In the genomic region with DNA sequence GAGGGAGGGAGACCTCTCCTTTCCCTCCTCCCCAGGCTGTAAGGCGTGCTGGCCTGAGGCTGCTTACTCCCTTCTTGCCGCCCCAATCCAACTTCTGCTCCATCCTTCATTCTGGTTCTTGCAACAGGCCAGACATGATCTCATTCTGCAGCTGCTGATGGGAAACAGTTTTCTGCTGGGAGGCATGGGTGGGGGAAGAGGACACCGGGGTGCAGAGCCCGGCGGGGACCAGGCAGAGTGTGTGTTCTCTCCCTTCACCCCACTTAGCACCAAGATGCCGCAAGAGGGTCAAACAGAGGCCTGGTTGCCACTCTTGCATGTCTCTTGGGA, we compare ENCODE assay signal across 12 cellular contexts. TPM values are rescaled to one million over a fixed set of nuclear protein-coding genes. Genes with fewer than 3 reads are reported as not detected.
DNase-seq lines count a peak whose midpoint lies in the region; ATAC-seq and TF ChIP-seq lines count a peak whose summit lies in the region.
"Had no signal": no experiment of that assay in that cellular context is flagged by ENCODE, and none has a peak within 500 bp of the region (broad histone marks: within the 10 kb centered on the region; RNA-seq: fewer than 3 reads in every experiment).

No MANE protein-coding gene starts in this region.

- intact Hi-C loops in esophagus squamous epithelium (cut with DNase I) = no loop called here

- CTCF ChIA-PET in HEK293 (lab: Yijun Ruan, JAX) = interaction anchor here (0.7 kb wide), 1 partner anchor 44 kb away, joined by 4 read pairs; no protein-coding TSS in a partner anchor

- no peak overlapping the region for H3K27ac ChIP-seq in HEK293 (ENCODE audit: extremely low read depth, low read depth, low read length)
- no peak overlapping the region for H3K27ac ChIP-seq in esophagus squamous epithelium

- peak overlapping the region; percentile 73 to 92 (median 82) for H3K4me3 Mint-ChIP-seq in naive B cell

- ATAC-seq in naive B cell (ENCODE audit: low read depth in 2 of 2) = no peak

- H3K4me3 ChIP-seq in BE2C (ENCODE audit: low read depth, low read length) = peak overlapping the region; percentile 77
- 0 out of 2 replicates have a peak overlapping the region, but pooled peaks have one; percentile 50 for H3K4me3 ChIP-seq in HEK293 (ENCODE audit: low read depth, low read length)
- H3K4me3 ChIP-seq in esophagus squamous epithelium = peak overlapping the region in 2 of 4 donors; percentile 59 to 69

- POLR2A ChIA-PET in HEK293 (lab: Yijun Ruan, JAX) = interaction anchor here (7.1 kb wide), 1 partner anchor 15 kb away, joined by 66 read pairs; a partner anchor contains a TSS

- no peaks in the 10 kb centered on the region for H3K9me3 Mint-ChIP-seq in naive B cell

- no peaks in the 10 kb centered on the region for H3K27me3 ChIP-seq in BE2C
- peaks cover 0 to 10% (median 0%) of the 10 kb centered on the region in 4 donors for H3K27me3 ChIP-seq in esophagus squamous epithelium

- TF ChIP-seq CTCF in BE2C (IDR thresholded peaks at IDR 0.05; ENCODE audit: low read depth, low read length) (no peak), HEK293 (tag by site-specific recombination; IDR thresholded peaks at IDR 0.05) (no peak), esophagus squamous epithelium (IDR thresholded peaks at IDR 0.05) (no peak)

- H3K27me3 Mint-ChIP-seq in naive B cell = no peaks in the 10 kb centered on the region

- peak overlapping the region in 3 of 6 donors; percentile 36 to 68 (median 38) for H3K27ac Mint-ChIP-seq in naive B cell

- no peak for TF ChIP-seq POLR2A in esophagus squamous epithelium (IDR thresholded peaks at IDR 0.05)

- DNase-seq in BE2C (no peak), amniotic epithelial cell (ENCODE audit: low read depth) (peak; percentile 62), naive B cell (no peak), COLO829 (ENCODE audit: low spot score) (no peak), dermis blood vessel endothelial cell (no peak), G401 (ENCODE audit: low spot score) (no peak), esophagus squamous epithelium (lab: John Stamatoyannopoulos, UW) (no peak)
- DNase-seq: Kasumi-1, SHP77 treated with DMSO at 0.1 percent for 48 hours had no signal

- peaks cover 13 to 22% (median 19%) of the 10 kb centered on the region in 3 donors for H3K4me1 Mint-ChIP-seq in naive B cell

- H3K36me3 Mint-ChIP-seq in naive B cell = peaks cover 0 to 1% of the 10 kb centered on the region in 2 donors

- H3K4me1 ChIP-seq in BE2C (peaks cover 5% of the 10 kb centered on the region; the same call in 1 of the 2 replicates), HEK293 (ENCODE audit: control insufficient read depth, insufficient read depth, low read length) (peaks cover 13% of the 10 kb centered on the region), esophagus squamous epithelium (peaks cover 12 to 36% (median 17%) of the 10 kb centered on the region in 3 donors)

- H3K9me3 ChIP-seq in BE2C = no peaks in the 10 kb centered on the region
- H3K9me3 ChIP-seq in HEK293 (ENCODE audit: control insufficient read depth, insufficient read depth, low read depth, low read length) = no peaks in the 10 kb centered on the region
- H3K9me3 ChIP-seq in esophagus squamous epithelium = no peaks in the 10 kb centered on the region

- in situ Hi-C loops in G401 (cut with HindIII; ENCODE audit: low sequenced_read_pairs) = no loop called here

- H3K36me3 ChIP-seq in BE2C (no peaks in the 10 kb centered on the region), HEK293 (ENCODE audit: control insufficient read depth in 2 of 2, insufficient read depth in 1 of 2, low read length in 2 of 2) (no peaks in the 10 kb centered on the region; a peak in 1 of 3 replicates), esophagus squamous epithelium (no peaks in the 10 kb centered on the region)

- WGBS in esophagus squamous epithelium, 2 donors = 86 to 93% methylated on average over 2 to 6 of the region's 6 CpGs

TF ChIP-seq in HEK293, 187 proteins besides CTCF, POLR2A, EP300 and RAD21:
- TF ChIP-seq ZNF366 (tag by site-specific recombination; conservative IDR thresholded peaks at IDR 0.05) (0 out of 2 replicates have a peak, but pooled peaks have one; percentile 42), ZNF596 (tag by site-specific recombination; IDR thresholded peaks at IDR 0.05) (no peak)
- TF ChIP-seq, protein P1, sequence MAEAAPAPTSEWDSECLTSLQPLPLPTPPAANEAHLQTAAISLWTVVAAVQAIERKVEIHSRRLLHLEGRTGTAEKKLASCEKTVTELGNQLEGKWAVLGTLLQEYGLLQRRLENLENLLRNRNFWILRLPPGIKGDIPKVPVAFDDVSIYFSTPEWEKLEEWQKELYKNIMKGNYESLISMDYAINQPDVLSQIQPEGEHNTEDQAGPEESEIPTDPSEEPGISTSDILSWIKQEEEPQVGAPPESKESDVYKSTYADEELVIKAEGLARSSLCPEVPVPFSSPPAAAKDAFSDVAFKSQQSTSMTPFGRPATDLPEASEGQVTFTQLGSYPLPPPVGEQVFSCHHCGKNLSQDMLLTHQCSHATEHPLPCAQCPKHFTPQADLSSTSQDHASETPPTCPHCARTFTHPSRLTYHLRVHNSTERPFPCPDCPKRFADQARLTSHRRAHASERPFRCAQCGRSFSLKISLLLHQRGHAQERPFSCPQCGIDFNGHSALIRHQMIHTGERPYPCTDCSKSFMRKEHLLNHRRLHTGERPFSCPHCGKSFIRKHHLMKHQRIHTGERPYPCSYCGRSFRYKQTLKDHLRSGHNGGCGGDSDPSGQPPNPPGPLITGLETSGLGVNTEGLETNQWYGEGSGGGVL (tag by site-specific recombination; IDR thresholded peaks at IDR 0.05) = peak; percentile 24; the same call in 1 of the 2 replicates
- TF ChIP-seq, protein P2, sequence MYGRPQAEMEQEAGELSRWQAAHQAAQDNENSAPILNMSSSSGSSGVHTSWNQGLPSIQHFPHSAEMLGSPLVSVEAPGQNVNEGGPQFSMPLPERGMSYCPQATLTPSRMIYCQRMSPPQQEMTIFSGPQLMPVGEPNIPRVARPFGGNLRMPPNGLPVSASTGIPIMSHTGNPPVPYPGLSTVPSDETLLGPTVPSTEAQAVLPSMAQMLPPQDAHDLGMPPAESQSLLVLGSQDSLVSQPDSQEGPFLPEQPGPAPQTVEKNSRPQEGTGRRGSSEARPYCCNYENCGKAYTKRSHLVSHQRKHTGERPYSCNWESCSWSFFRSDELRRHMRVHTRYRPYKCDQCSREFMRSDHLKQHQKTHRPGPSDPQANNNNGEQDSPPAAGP (tag by site-specific recombination; IDR thresholded peaks at IDR 0.05) = peak; percentile 51; the same call in 1 of the 2 replicates

RNA-seq across cellular contexts. Expression of a gene that starts 1.4 kb away (rescaled TPM):
- 22.6 TPM for polyA plus RNA-seq in BE2C (2012; ENCODE audit: insufficient read depth, insufficient read length, low read depth)
- 1 to 10 TPM; 4.3 to 8.1 (median 7.1) TPM for polyA plus RNA-seq in naive B cell (ENCODE audit: low read depth in 6 of 6)
- total RNA-seq in dermis blood vessel endothelial cell (4.2 and 5.1 TPM in 2 replicates), esophagus squamous epithelium (1 to 10 TPM; 1.1 to 7.2 (median 2.5) TPM)
- 18.6 and 20.4 TPM in 2 replicates for total RNA-seq in G401 (2014; rRNA removed; shearing (Covaris generic))

RNA-seq across cellular contexts. Expression of a gene that starts 2.8 kb away (rescaled TPM):
- 0.31 TPM for polyA plus RNA-seq in BE2C (2012; ENCODE audit: insufficient read depth, insufficient read length, low read depth)
- under 1 TPM in 1 of 6 donors, not detected in 5; 0.13 TPM for polyA plus RNA-seq in naive B cell (ENCODE audit: low read depth in 6 of 6)
- total RNA-seq in dermis blood vessel endothelial cell (0.14 and 0.34 TPM in 2 replicates), esophagus squamous epithelium (under 1 TPM in 1 of 4 donors, not detected in 3; 0.19 TPM)
- total RNA-seq in G401 (2014; rRNA removed; shearing (Covaris generic)) = 12.4 and 13.1 TPM in 2 replicates

RNA-seq across cellular contexts. Expression of a gene that starts 7.9 kb away (rescaled TPM):
- not detected for polyA plus RNA-seq in BE2C (2012; ENCODE audit: insufficient read depth, insufficient read length, low read depth)
- polyA plus RNA-seq in naive B cell (ENCODE audit: low read depth in 6 of 6) = not detected
- total RNA-seq in dermis blood vessel endothelial cell = not detected in 2 replicates
- total RNA-seq in G401 (2014; rRNA removed; shearing (Covaris generic)) = not detected in 2 replicates
- not detected for total RNA-seq in esophagus squamous epithelium
- total RNA-seq: H7, urinary bladder had no signal
- polyA plus RNA-seq: urinary bladder had no signal

RNA-seq across cellular contexts. Expression of a gene that starts 15.6 kb away (rescaled TPM):
- 88.1 TPM for polyA plus RNA-seq in BE2C (2012; ENCODE audit: insufficient read depth, insufficient read length, low read depth)
- polyA plus RNA-seq in naive B cell (ENCODE audit: low read depth in 6 of 6) = 100 to 1,000 TPM in 1 of 6 donors, 10 to 100 TPM in 5; 80.1 to 159 (median 84.3) TPM
- total RNA-seq in dermis blood vessel endothelial cell (69.4 and 92.4 TPM in 2 replicates), esophagus squamous epithelium (100 to 1,000 TPM in 1 of 4 donors, 10 to 100 TPM in 3; 66.8 to 102 (median 90.9) TPM)
- 200 and 227 TPM in 2 replicates for total RNA-seq in G401 (2014; rRNA removed; shearing (Covaris generic))

RNA-seq across cellular contexts. Expression of a gene that starts 33.1 kb away (rescaled TPM):
- polyA plus RNA-seq in BE2C (2012; ENCODE audit: insufficient read depth, insufficient read length, low read depth) = 7.7 TPM
- 1 to 10 TPM in 1 of 6 donors, under 1 TPM in 3, not detected in 2; 0.53 to 3.6 (median 0.68) TPM for polyA plus RNA-seq in naive B cell (ENCODE audit: low read depth in 6 of 6)
- 1.9 and 2.9 TPM in 2 replicates for total RNA-seq in dermis blood vessel endothelial cell
- 33.6 and 44.7 TPM in 2 replicates for total RNA-seq in G401 (2014; rRNA removed; shearing (Covaris generic))
- total RNA-seq in esophagus squamous epithelium = 1 to 10 TPM in 2 of 4 donors, under 1 TPM in 2; 0.83 to 4.0 (median 1.6) TPM

Comparison
In these comparisons a context has a peak if more than half of its experiments do, and no peak if none do; other contexts are left out.
1. RNA of a gene that starts 2.8 kb away (total RNA-seq): 12.4 to 13.1 TPM in G401; 0.14 to 0.34 TPM in dermis blood vessel endothelial cell and 0.19 TPM in esophagus squamous epithelium; every median in the first group is over 10 times any median in the second.